ENCODE assay signal across 1 cellular context in the genomic region with DNA sequence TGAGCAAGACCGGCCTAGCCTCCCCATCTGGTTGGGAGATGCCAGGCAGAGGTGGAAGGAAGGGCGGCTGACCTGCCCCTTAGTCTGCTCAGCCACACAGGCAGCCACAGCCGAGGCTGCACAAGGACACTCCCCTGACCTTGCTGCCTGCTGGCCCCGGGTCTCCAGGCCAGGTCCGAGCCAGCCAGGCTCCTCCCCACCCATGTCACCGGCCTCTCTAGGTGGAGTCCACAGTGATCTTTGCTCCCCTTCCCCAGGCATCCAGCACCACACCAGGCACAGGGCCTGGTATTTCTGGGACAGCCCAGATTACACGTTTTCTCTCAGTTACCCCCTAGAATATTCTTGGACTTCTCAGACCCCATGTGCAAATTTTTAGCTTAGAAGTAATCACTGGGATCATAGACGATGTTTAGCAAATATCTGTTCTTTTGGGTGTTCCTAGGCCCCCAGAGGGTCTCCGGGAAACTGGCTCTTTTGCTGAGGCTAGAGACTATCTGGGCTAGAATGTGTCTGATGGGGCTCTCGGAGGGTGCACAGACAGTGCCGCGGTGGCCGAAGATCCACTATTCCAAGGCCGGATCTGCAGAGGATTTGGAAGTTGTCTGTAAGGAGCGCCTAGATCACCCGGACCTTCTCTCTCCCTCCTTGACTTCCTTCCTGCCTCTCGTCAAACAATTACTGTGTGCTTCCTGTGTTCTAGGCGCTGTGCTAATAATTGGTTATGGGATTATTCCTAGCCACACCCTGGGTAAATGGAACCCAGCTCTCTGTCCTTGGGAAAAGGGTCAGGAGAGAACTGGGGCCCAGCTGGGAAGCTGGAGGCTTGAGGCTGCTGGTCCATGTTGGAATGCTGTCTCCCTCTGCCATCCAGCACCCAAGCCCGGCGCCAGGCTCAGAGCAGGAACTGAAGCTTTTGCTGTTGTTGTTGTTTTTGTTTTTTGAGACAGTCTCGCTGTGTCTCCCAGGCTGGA.
A peak's percentile ranks its signal among the peaks of the same experiment; 100 is the strongest.
TF ChIP-seq lines count a peak whose summit lies in the region.

No MANE protein-coding gene starts in this region.

TF ChIP-seq in HepG2, 621 proteins besides CTCF, POLR2A, EP300 and RAD21 (continued from another document):
- TF ChIP-seq, protein P1, sequence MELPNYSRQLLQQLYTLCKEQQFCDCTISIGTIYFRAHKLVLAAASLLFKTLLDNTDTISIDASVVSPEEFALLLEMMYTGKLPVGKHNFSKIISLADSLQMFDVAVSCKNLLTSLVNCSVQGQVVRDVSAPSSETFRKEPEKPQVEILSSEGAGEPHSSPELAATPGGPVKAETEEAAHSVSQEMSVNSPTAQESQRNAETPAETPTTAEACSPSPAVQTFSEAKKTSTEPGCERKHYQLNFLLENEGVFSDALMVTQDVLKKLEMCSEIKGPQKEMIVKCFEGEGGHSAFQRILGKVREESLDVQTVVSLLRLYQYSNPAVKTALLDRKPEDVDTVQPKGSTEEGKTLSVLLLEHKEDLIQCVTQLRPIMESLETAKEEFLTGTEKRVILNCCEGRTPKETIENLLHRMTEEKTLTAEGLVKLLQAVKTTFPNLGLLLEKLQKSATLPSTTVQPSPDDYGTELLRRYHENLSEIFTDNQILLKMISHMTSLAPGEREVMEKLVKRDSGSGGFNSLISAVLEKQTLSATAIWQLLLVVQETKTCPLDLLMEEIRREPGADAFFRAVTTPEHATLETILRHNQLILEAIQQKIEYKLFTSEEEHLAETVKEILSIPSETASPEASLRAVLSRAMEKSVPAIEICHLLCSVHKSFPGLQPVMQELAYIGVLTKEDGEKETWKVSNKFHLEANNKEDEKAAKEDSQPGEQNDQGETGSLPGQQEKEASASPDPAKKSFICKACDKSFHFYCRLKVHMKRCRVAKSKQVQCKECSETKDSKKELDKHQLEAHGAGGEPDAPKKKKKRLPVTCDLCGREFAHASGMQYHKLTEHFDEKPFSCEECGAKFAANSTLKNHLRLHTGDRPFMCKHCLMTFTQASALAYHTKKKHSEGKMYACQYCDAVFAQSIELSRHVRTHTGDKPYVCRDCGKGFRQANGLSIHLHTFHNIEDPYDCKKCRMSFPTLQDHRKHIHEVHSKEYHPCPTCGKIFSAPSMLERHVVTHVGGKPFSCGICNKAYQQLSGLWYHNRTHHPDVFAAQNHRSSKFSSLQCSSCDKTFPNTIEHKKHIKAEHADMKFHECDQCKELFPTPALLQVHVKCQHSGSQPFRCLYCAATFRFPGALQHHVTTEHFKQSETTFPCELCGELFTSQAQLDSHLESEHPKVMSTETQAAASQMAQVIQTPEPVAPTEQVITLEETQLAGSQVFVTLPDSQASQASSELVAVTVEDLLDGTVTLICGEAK (IDR thresholded peaks at IDR 0.05) = no peak
- TF ChIP-seq, protein P1 (CRISPR knock-in tag; IDR thresholded peaks at IDR 0.05) = no peak; the same call in 1 of the 2 replicates
- peak; percentile 46; the same call in 1 of the 2 replicates for TF ChIP-seq MAZ (IDR thresholded peaks at IDR 0.05; ENCODE audit: borderline replicate concordance, low read depth, low read length)
- TF ChIP-seq MAZ (CRISPR knock-in tag; IDR thresholded peaks at IDR 0.05; ENCODE audit: low read depth) = no peak
- TF ChIP-seq CBX1 (IDR thresholded peaks at IDR 0.05; ENCODE audit: low read depth) = peak; percentile 57
